Comparison of ENCODE assay signal across 1 cellular context in the genomic region with DNA sequence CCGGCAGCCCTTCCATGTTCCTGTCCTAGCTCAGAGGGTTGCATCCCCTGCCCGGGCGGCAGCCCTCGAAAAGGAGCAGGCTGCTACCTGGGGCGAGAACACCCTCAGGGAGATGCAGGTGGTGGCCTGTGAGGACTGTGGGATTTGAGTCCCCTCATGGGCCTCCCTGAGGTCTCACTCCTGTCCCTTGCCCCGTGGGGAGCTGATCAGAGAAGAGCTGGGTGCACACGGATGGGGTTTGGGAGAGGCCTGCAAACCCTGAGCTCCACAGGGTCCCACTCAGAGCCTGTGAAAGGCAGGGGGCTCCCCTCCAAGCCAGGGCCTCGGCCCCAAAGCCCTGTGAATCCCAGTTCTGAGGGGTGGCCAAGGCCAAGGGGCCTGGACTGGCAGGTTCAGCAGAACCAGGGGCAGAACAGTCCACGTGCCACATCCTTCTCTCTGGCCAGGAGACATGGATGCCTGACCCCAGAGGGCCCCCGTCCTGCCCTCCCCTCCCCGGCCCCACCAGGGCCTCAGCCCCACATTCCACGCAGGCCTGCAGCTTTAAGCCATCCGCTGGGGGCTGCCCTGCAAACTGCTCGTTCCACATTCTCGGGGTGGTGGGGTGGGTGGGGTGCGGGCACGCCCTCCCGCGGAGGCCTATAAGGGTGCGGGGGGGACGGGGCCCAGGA.
TF ChIP-seq lines count a peak whose summit lies in the region.

TSS of gene CYP2W1 (plus strand) at position 671 of the 671 bp plus-strand sequence. CDS start 31 bp downstream, outside the sequence.

TF ChIP-seq in HepG2, 621 proteins besides CTCF, POLR2A, EP300 and RAD21 (continued from another document and continues in another):
- TF ChIP-seq, protein P1, sequence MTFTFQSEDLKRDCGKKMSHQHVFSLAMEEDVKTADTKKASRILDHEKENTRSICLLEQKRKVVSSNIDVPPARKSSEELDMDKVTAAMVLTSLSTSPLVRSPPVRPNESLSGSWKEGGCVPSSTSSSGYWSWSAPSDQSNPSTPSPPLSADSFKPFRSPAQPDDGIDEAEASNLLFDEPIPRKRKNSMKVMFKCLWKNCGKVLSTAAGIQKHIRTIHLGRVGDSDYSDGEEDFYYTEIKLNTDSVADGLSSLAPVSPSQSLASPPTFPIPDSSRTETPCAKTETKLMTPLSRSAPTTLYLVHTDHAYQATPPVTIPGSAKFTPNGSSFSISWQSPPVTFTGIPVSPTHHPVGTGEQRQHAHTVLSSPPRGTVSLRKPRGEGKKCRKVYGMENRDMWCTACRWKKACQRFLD (CRISPR knock-in tag; IDR thresholded peaks at IDR 0.05; ENCODE audit: borderline replicate concordance), result no peak
- TF ChIP-seq, protein P2, sequence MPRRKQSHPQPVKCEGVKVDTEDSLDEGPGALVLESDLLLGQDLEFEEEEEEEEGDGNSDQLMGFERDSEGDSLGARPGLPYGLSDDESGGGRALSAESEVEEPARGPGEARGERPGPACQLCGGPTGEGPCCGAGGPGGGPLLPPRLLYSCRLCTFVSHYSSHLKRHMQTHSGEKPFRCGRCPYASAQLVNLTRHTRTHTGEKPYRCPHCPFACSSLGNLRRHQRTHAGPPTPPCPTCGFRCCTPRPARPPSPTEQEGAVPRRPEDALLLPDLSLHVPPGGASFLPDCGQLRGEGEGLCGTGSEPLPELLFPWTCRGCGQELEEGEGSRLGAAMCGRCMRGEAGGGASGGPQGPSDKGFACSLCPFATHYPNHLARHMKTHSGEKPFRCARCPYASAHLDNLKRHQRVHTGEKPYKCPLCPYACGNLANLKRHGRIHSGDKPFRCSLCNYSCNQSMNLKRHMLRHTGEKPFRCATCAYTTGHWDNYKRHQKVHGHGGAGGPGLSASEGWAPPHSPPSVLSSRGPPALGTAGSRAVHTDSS (CRISPR knock-in tag; conservative IDR thresholded peaks at IDR 0.05), result no peak
- no peak for TF ChIP-seq FOSL2 (CRISPR knock-in tag; IDR thresholded peaks at IDR 0.05)
- TF ChIP-seq NCOA5 (CRISPR knock-in tag; IDR thresholded peaks at IDR 0.05), result no peak
- no peak for TF ChIP-seq ZNF460 (CRISPR knock-in tag; IDR thresholded peaks at IDR 0.05; ENCODE audit: borderline replicate concordance)
- TF ChIP-seq NFKBIZ (CRISPR knock-in tag; IDR thresholded peaks at IDR 0.05), result no peak
- no peak for TF ChIP-seq EHMT2 (IDR thresholded peaks at IDR 0.05; ENCODE audit: borderline replicate concordance, low read depth, low read length)
- no peak for TF ChIP-seq IRF1 (CRISPR knock-in tag; IDR thresholded peaks at IDR 0.05; ENCODE audit: low read depth)
- no peak for TF ChIP-seq KLF6 (CRISPR knock-in tag; IDR thresholded peaks at IDR 0.05)
- 0 out of 2 replicates have a peak, but pooled peaks have one; percentile 42 for TF ChIP-seq ZNF329 (CRISPR knock-in tag; IDR thresholded peaks at IDR 0.05; ENCODE audit: low read depth)
- TF ChIP-seq ISL2 (CRISPR knock-in tag; IDR thresholded peaks at IDR 0.05), result peak; percentile 41
- TF ChIP-seq ZNF274 (CRISPR knock-in tag; IDR thresholded peaks at IDR 0.05), result peak; percentile 67; the same call in 1 of the 2 replicates
- no peak for TF ChIP-seq ZNF326 (CRISPR knock-in tag; IDR thresholded peaks at IDR 0.05; ENCODE audit: borderline replicate concordance)
- peak; percentile 73 for TF ChIP-seq TEAD3 (CRISPR knock-in tag; optimal IDR thresholded peaks at IDR 0.05; ENCODE audit: borderline replicate concordance)
- no peak for TF ChIP-seq ZKSCAN8 (CRISPR knock-in tag; IDR thresholded peaks at IDR 0.05; ENCODE audit: borderline replicate concordance)
- TF ChIP-seq, protein P3, sequence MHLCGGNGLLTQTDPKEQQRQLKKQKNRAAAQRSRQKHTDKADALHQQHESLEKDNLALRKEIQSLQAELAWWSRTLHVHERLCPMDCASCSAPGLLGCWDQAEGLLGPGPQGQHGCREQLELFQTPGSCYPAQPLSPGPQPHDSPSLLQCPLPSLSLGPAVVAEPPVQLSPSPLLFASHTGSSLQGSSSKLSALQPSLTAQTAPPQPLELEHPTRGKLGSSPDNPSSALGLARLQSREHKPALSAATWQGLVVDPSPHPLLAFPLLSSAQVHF (CRISPR knock-in tag; IDR thresholded peaks at IDR 0.05), result peak; percentile 48; the same call in 1 of the 2 replicates
- TF ChIP-seq E2F1 (CRISPR knock-in tag; IDR thresholded peaks at IDR 0.05), result no peak
- TF ChIP-seq GTF3A (CRISPR knock-in tag; conservative IDR thresholded peaks at IDR 0.05), result no peak
- TF ChIP-seq, protein P4, sequence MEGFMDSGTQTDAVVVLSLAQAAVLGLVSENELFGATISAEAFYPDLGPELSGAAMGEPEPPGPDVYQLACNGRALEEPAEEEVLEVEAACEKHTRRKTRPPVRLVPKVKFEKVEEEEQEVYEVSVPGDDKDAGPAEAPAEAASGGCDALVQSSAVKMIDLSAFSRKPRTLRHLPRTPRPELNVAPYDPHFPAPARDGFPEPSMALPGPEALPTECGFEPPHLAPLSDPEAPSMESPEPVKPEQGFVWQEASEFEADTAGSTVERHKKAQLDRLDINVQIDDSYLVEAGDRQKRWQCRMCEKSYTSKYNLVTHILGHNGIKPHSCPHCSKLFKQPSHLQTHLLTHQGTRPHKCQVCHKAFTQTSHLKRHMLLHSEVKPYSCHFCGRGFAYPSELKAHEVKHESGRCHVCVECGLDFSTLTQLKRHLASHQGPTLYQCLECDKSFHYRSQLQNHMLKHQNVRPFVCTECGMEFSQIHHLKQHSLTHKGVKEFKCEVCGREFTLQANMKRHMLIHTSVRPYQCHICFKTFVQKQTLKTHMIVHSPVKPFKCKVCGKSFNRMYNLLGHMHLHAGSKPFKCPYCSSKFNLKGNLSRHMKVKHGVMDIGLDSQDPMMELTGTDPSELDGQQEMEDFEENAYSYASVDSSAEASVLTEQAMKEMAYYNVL (CRISPR knock-in tag; IDR thresholded peaks at IDR 0.05; ENCODE audit: borderline replicate concordance), result peak; percentile 9; the same call in 1 of the 2 replicates
- no peak for TF ChIP-seq FOXP4 (CRISPR knock-in tag; IDR thresholded peaks at IDR 0.05)
- TF ChIP-seq, protein P5, sequence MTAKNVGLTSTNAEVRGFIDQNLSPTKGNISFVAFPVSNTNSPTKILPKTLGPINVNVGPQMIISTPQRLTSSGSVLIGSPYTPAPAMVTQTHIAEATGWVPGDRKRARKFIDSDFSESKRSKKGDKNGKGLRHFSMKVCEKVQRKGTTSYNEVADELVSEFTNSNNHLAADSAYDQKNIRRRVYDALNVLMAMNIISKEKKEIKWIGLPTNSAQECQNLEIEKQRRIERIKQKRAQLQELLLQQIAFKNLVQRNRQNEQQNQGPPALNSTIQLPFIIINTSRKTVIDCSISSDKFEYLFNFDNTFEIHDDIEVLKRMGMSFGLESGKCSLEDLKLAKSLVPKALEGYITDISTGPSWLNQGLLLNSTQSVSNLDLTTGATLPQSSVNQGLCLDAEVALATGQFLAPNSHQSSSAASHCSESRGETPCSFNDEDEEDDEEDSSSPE (CRISPR knock-in tag; IDR thresholded peaks at IDR 0.05), result peak; percentile 36; the same call in 1 of the 2 replicates
- no peak for TF ChIP-seq ZNF318 (CRISPR knock-in tag; IDR thresholded peaks at IDR 0.05)
- TF ChIP-seq HNRNPL (IDR thresholded peaks at IDR 0.05; ENCODE audit: low read depth, low read length), result no peak
- TF ChIP-seq CHD4 (IDR thresholded peaks at IDR 0.05; ENCODE audit: borderline replicate concordance, low read length), result no peak
- TF ChIP-seq, protein P6, sequence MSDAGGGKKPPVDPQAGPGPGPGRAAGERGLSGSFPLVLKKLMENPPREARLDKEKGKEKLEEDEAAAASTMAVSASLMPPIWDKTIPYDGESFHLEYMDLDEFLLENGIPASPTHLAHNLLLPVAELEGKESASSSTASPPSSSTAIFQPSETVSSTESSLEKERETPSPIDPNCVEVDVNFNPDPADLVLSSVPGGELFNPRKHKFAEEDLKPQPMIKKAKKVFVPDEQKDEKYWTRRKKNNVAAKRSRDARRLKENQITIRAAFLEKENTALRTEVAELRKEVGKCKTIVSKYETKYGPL (CRISPR knock-in tag; IDR thresholded peaks at IDR 0.05), result no peak
- TF ChIP-seq YEATS4 (CRISPR knock-in tag; IDR thresholded peaks at IDR 0.05; ENCODE audit: borderline replicate concordance), result 0 out of 2 replicates have a peak, but pooled peaks have one; percentile 33
- 0 out of 2 replicates have a peak, but pooled peaks have one; percentile 37 for TF ChIP-seq ZNF44 (CRISPR knock-in tag; IDR thresholded peaks at IDR 0.05)
- TF ChIP-seq ATF3 (CRISPR knock-in tag; IDR thresholded peaks at IDR 0.05), result no peak
